8 cellular contexts compared by ENCODE assay signal in the genomic region with DNA sequence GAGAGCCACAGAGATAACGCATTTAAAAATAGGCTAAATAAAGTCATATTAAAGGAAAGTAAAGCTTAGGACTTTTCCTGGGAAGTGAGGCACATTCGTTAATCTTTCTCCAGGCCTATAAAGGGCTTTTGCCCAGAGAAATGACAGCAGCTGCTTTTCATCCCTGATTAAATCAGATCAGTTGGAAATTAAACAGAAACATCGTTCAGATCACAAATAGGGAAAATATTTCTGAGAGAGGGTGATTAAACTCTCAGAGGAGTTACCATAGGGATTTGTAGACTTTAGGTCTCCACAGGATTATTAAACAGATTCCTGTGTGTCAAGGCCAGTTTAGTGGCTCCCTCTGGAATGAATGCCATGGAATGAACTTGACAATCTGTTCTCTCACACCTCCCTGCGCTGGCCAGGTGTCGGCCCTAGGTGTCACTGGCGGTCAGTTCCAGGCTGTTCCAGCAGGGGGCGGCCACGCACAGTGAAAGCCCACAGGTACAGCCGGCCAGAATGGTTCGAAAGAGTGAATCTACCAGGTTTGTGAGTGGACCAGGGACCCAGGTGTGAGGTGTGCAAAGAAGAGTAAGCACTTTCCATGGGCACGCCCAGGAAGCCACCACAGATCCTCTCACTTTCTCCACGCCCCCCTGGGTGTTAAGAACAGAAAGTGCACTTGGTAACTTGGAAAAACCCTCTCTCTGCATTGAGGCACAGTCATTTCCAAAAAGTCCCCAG.
DNase-seq lines count a peak whose midpoint lies in the region; ATAC-seq and TF ChIP-seq lines count a peak whose summit lies in the region.

No MANE protein-coding gene starts in this region.

- no peak overlapping the region for H3K4me3 Mint-ChIP-seq in activated CD4-positive, alpha-beta T cell treated with anti-CD3 and anti-CD28 coated beads, Interleukin-2, amount 10 ng/mL, durations not matched to agents 24 days and 14 days

- intact Hi-C loops in activated CD4-positive, alpha-beta T cell treated with anti-CD3 and anti-CD28 coated beads, Interleukin-2, amount 10 ng/mL, durations not matched to agents 24 days and 14 days (cut with micrococcal nuclease): loop anchor here (1.0 kb wide), 1 partner anchor 763 kb away; no protein-coding TSS in a partner anchor
- intact Hi-C loops in lower leg skin (cut with DNase I; ENCODE audit: low total_unique reads): loop anchor here (10.0 kb wide), 1 partner anchor 937 kb away; no protein-coding TSS in a partner anchor

- peak; percentile 76 for ATAC-seq in GM18520 (IDR thresholded peaks at IDR 0.05; ENCODE audit: unreplicated experiment)
- ATAC-seq in HG03025 (IDR thresholded peaks at IDR 0.05; ENCODE audit: low FRiP score, unreplicated experiment): peak; percentile 88

- no peak for TF ChIP-seq POLR2A in lower leg skin (IDR thresholded peaks at IDR 0.05)

- no peaks in the 10 kb centered on the region for H3K36me3 Mint-ChIP-seq in activated CD4-positive, alpha-beta T cell treated with anti-CD3 and anti-CD28 coated beads, Interleukin-2, amount 10 ng/mL, durations not matched to agents 24 days and 14 days (ENCODE audit: low read depth)

- peak; percentile 100 for TF ChIP-seq CTCF in choroid plexus epithelial cell (conservative IDR thresholded peaks at IDR 0.05; ENCODE audit: low read depth, low read length)
- TF ChIP-seq CTCF in lower leg skin (IDR thresholded peaks at IDR 0.05): peak in 1 of 3 donors; percentile 96

- 19 to 20% methylated on average over 12 of the region's 12 CpGs for WGBS in lower leg skin, 2 donors

- no peak overlapping the region for H3K27ac Mint-ChIP-seq in activated CD4-positive, alpha-beta T cell treated with anti-CD3 and anti-CD28 coated beads, Interleukin-2, amount 10 ng/mL, durations not matched to agents 24 days and 14 days

- H3K4me3 ChIP-seq in choroid plexus epithelial cell (ENCODE audit: low read depth, low read length) (no peak overlapping the region), lower leg skin (ENCODE audit: low read depth, poor library complexity, severe bottlenecking) (no peak overlapping the region)

- H3K9me3 Mint-ChIP-seq in activated CD4-positive, alpha-beta T cell treated with anti-CD3 and anti-CD28 coated beads, Interleukin-2, amount 10 ng/mL, durations not matched to agents 24 days and 14 days: no peaks in the 10 kb centered on the region

- peaks cover 4% of the 10 kb centered on the region for H3K4me1 Mint-ChIP-seq in activated CD4-positive, alpha-beta T cell treated with anti-CD3 and anti-CD28 coated beads, Interleukin-2, amount 10 ng/mL, durations not matched to agents 24 days and 14 days

- DNase-seq in AG08396 (ENCODE audit: low spot score): peak; percentile 73
- DNase-seq in NCI-H2196 (lab: John Stamatoyannopoulos, UW; ENCODE audit: unreplicated experiment): peak; percentile 57
- peak; percentile 95 for DNase-seq in activated CD4-positive, alpha-beta T cell treated with anti-CD3 and anti-CD28 coated beads, Interleukin-2, amount 10 ng/mL, durations not matched to agents 24 days and 14 days
- DNase-seq in choroid plexus epithelial cell (ENCODE audit: low read depth): peak; percentile 68
- DNase-seq in lower leg skin (ENCODE audit: low spot score in 2 of 2): peak; percentile 80 to 96
- DNase-seq in stimulated activated CD8-positive, alpha-beta memory T cell treated with anti-CD3 and anti-CD28 coated beads, Interleukin-12 subunit alpha, Interleukin-12 subunit beta, amount 100 ng/mL, for 1 hour (ENCODE audit: low read depth): peak; percentile 72

- peaks cover 5% of the 10 kb centered on the region for H3K27me3 Mint-ChIP-seq in activated CD4-positive, alpha-beta T cell treated with anti-CD3 and anti-CD28 coated beads, Interleukin-2, amount 10 ng/mL, durations not matched to agents 24 days and 14 days
